In genomic region chr9:125423964-125424363, GRCh38 we compare ENCODE assay signal across 31 cellular contexts.
"Had no signal": no experiment of that assay in that cellular context is flagged by ENCODE, and none has a peak within 500 bp of the region (broad histone marks: within the 10 kb centered on the region; RNA-seq: fewer than 3 reads in every experiment).

No MANE protein-coding gene starts in this region.

- H3K27me3 ChIP-seq: adrenal gland, body of pancreas, esophagus muscularis mucosa, foreskin keratinocyte, gastrocnemius medialis, heart left ventricle had no signal

- ATAC-seq: activated CD4-positive, alpha-beta T cell treated with anti-CD3 and anti-CD28 coated beads for 36 hours; activated CD8-positive, alpha-beta memory T cell treated with anti-CD3 and anti-CD28 coated beads, Interleukin-2, amount 10 ng/mL, durations not matched to agents 7 days and 5 days; activated CD8-positive, alpha-beta T cell treated with anti-CD3 and anti-CD28 coated beads, Interleukin-2, amount 10 ng/mL, durations not matched to agents 7 days and 5 days; activated naive CD8-positive, alpha-beta T cell treated with anti-CD3 and anti-CD28 coated beads, Interleukin-2, amount 50 U/mL, for 24 hours; body of pancreas; effector memory CD8-positive, alpha-beta T cell; foreskin keratinocyte; gastrocnemius medialis; heart left ventricle; T-helper 17 cell had no signal

- H3K9me3 ChIP-seq: adrenal gland, body of pancreas, esophagus muscularis mucosa, gastrocnemius medialis, heart left ventricle had no signal

- H3K4me1 ChIP-seq: body of pancreas, foreskin keratinocyte, gastrocnemius medialis, heart left ventricle had no signal

- H3K36me3 ChIP-seq: adrenal gland, esophagus muscularis mucosa, gastrocnemius medialis, heart left ventricle had no signal

- DNase-seq: activated CD4-positive, alpha-beta memory T cell treated with anti-CD3 and anti-CD28 coated beads for 36 hours; activated CD4-positive, alpha-beta T cell treated with anti-CD3 and anti-CD28 coated beads for 36 hours; activated CD4-positive, alpha-beta T cell treated with anti-CD3 and anti-CD28 coated beads, Interleukin-2, amount 10 ng/mL, durations not matched to agents 24 days and 14 days; activated CD4-positive, CD25-positive, alpha-beta regulatory T cell; activated CD4-positive, CD25-positive, alpha-beta regulatory T cell treated with anti-CD3 and anti-CD28 coated beads, Interleukin-2, amount 50 U/mL, for 72 hours; activated CD8-positive, alpha-beta memory T cell treated with anti-CD3 and anti-CD28 coated beads, Interleukin-2, amount 10 ng/mL, durations not matched to agents 7 days and 5 days; activated CD8-positive, alpha-beta memory T cell treated with anti-CD3 and anti-CD28 coated beads, Interleukin-2, amount 50 U/mL, for 4 hours; activated CD8-positive, alpha-beta T cell treated with anti-CD3 and anti-CD28 coated beads, Interleukin-2, amount 10 ng/mL, durations not matched to agents 7 days and 5 days; activated effector memory CD4-positive, alpha-beta T cell treated with anti-CD3 and anti-CD28 coated beads, Interleukin-2, amount 50 U/mL, for 16 hours; activated naive CD4-positive, alpha-beta T cell treated with anti-CD3 and anti-CD28 coated beads for 36 hours; activated naive CD8-positive, alpha-beta T cell treated with anti-CD3 and anti-CD28 coated beads for 36 hours; activated naive CD8-positive, alpha-beta T cell treated with anti-CD3 and anti-CD28 coated beads, Interleukin-2, amount 50 U/mL, for 24 hours; activated T-cell treated with anti-CD3 and anti-CD28 coated beads, Interleukin-2, amount 50 U/mL, for 1 hour; activated T-cell treated with anti-CD3 and anti-CD28 coated beads, Interleukin-2, amount 50 U/mL, for 48 hours; adrenal gland; amygdala; body of pancreas; caudate nucleus; cortex of kidney; dermis blood vessel endothelial cell; effector CD4-positive, alpha-beta T cell; effector memory CD8-positive, alpha-beta T cell; erythroblast; foreskin keratinocyte; gastrocnemius medialis; glutamatergic neuron; T-helper 17 cell; T1000 had no signal

- H3K4me3 ChIP-seq: adrenal gland, body of pancreas, esophagus muscularis mucosa, gastrocnemius medialis, heart left ventricle had no signal

- H3K27ac ChIP-seq: adrenal gland, body of pancreas, esophagus muscularis mucosa, foreskin keratinocyte, gastrocnemius medialis, heart left ventricle had no signal

- FAIRE-seq: colon had no signal
